ENCODE assay signal across 8 cellular contexts in genomic region chr12:12718382-12718761, GRCh38. TPM values are rescaled to one million over a fixed set of nuclear protein-coding genes. Genes with fewer than 3 reads are reported as not detected.
DNase-seq lines count a peak whose midpoint lies in the region; ATAC-seq and TF ChIP-seq lines count a peak whose summit lies in the region.

No MANE protein-coding gene starts in this region.

- TF ChIP-seq CTCF in HEK293 (tag by site-specific recombination; IDR thresholded peaks at IDR 0.05), result no peak
- TF ChIP-seq CTCF in foreskin keratinocyte (conservative IDR thresholded peaks at IDR 0.05), result no peak

- CTCF ChIA-PET in HEK293 (lab: Yijun Ruan, JAX), result interaction anchor here (0.5 to 7.4 kb wide), 2 partner anchors 19 to 670 kb away, joined by 3 to 51 read pairs; no protein-coding TSS in a partner anchor

- H3K4me1 ChIP-seq in HEK293 (ENCODE audit: control insufficient read depth, insufficient read depth, low read length), result peaks cover 40% of the 10 kb centered on the region
- peaks cover 35% of the 10 kb centered on the region for H3K4me1 ChIP-seq in foreskin keratinocyte

- H3K27ac Mint-ChIP-seq in T-helper 17 cell, result peak overlapping the region; percentile 100

- H3K4me1 Mint-ChIP-seq in T-helper 17 cell, result peaks cover 51% of the 10 kb centered on the region

- no peaks in the 10 kb centered on the region for H3K27me3 Mint-ChIP-seq in T-helper 17 cell

- peaks cover 11 to 32% of the 10 kb centered on the region in 2 experiments; a peak in 2 of 3 replicates for H3K36me3 ChIP-seq in HEK293 (ENCODE audit: control insufficient read depth in 2 of 2, insufficient read depth in 1 of 2, low read length in 2 of 2)

- H3K27me3 ChIP-seq in foreskin keratinocyte, result no peaks in the 10 kb centered on the region

- peak overlapping the region; percentile 97 for H3K4me3 Mint-ChIP-seq in T-helper 17 cell

- H3K4me3 ChIP-seq in HEK293 (ENCODE audit: low read depth, low read length) (peak overlapping the region; percentile 98), skin epidermis (peak overlapping the region; percentile 70 to 94 (median 81))

- H3K27ac ChIP-seq in HEK293 (ENCODE audit: extremely low read depth, low read depth, low read length), result peak overlapping the region; percentile 99
- H3K27ac ChIP-seq in foreskin keratinocyte, result peak overlapping the region; percentile 97
- peak overlapping the region; percentile 92 to 100 (median 99) for H3K27ac ChIP-seq in skin epidermis

- DNase-seq in T-helper 17 cell (no peak), foreskin keratinocyte (peak in 1 of 2 donors; percentile 33), NAMALWA (ENCODE audit: low spot score) (no peak), NCI-H2196 (lab: John Stamatoyannopoulos, UW; ENCODE audit: unreplicated experiment) (no peak), DMS79 (lab: John Stamatoyannopoulos, UW) (no peak), UCSD-AML1 (lab: John Stamatoyannopoulos, UW; ENCODE audit: unreplicated experiment) (no peak)

- ATAC-seq in T-helper 17 cell, result no peak
- no peak for ATAC-seq in foreskin keratinocyte

- POLR2A ChIA-PET in HEK293 (lab: Yijun Ruan, JAX), result interaction anchor here (1.3 to 4.7 kb wide), 4 partner anchors 8 to 362 kb away, joined by 4 to 55 read pairs (median 5); partner anchors contain the start of gene BORCS5

- no peaks in the 10 kb centered on the region for H3K9me3 ChIP-seq in HEK293 (ENCODE audit: control insufficient read depth, insufficient read depth, low read depth, low read length)
- no peaks in the 10 kb centered on the region for H3K9me3 ChIP-seq in T-helper 17 cell (ENCODE audit: control insufficient read depth, low read length, poor library complexity, severe bottlenecking)

- H3K36me3 Mint-ChIP-seq in T-helper 17 cell (ENCODE audit: low read depth), result peaks cover 19% of the 10 kb centered on the region

TF ChIP-seq in HEK293, 187 proteins besides CTCF, POLR2A, EP300 and RAD21:
- no peak for TF ChIP-seq ZNF157 (tag by site-specific recombination; IDR thresholded peaks at IDR 0.05)
- TF ChIP-seq PRDM1 (tag by site-specific recombination; IDR thresholded peaks at IDR 0.05), result peak; percentile 47; the same call in 1 of the 2 replicates
- 0 out of 2 replicates have a peak, but pooled peaks have one; percentile 15 for TF ChIP-seq EGR2 (tag by site-specific recombination; IDR thresholded peaks at IDR 0.05; ENCODE audit: low read depth)
- no peak for TF ChIP-seq ZBTB44 (tag by site-specific recombination; IDR thresholded peaks at IDR 0.05)
- peak; percentile 3; the same call in 1 of the 2 replicates for TF ChIP-seq SP2 (tag by site-specific recombination; IDR thresholded peaks at IDR 0.05)
- peak; percentile 16; the same call in 1 of the 2 replicates for TF ChIP-seq SP3 (tag by site-specific recombination; IDR thresholded peaks at IDR 0.05)
- TF ChIP-seq TSHZ1 (tag by site-specific recombination; IDR thresholded peaks at IDR 0.05; ENCODE audit: borderline replicate concordance), result no peak
- TF ChIP-seq ZNF791 (tag by site-specific recombination; IDR thresholded peaks at IDR 0.05), result no peak

RNA-seq across cellular contexts. Expression of gene CDKN1B, which starts 1.2 kb away (rescaled TPM):
- total RNA-seq in T-helper 17 cell (100 to 1,000 TPM; 202 to 252 TPM), foreskin keratinocyte (14.0 and 15.6 TPM in 2 replicates)
- 7.3 and 9.1 TPM in 2 replicates for polyA plus RNA-seq in foreskin keratinocyte

RNA-seq across cellular contexts. Expression of gene GPR19, which starts 22.4 kb away (rescaled TPM):
- total RNA-seq in T-helper 17 cell (1 to 10 TPM; 2.0 to 2.1 TPM), foreskin keratinocyte (0.60 and 0.68 TPM in 2 replicates)
- 0.36 and 0.51 TPM in 2 replicates for polyA plus RNA-seq in foreskin keratinocyte

Comparison
In these comparisons a context has a peak if more than half of its experiments do, and no peak if none do; other contexts are left out.
1. RNA of gene CDKN1B, which starts 1.2 kb away (total RNA-seq): 202 to 252 TPM in T-helper 17 cell; 14.0 to 15.6 TPM in foreskin keratinocyte; every median in the first group is over 10 times any median in the second.
2. Peak in every context shown above with its lines, with median percentiles within 50 percentile points of each other: H3K27ac ChIP-seq.